In the genomic region with DNA sequence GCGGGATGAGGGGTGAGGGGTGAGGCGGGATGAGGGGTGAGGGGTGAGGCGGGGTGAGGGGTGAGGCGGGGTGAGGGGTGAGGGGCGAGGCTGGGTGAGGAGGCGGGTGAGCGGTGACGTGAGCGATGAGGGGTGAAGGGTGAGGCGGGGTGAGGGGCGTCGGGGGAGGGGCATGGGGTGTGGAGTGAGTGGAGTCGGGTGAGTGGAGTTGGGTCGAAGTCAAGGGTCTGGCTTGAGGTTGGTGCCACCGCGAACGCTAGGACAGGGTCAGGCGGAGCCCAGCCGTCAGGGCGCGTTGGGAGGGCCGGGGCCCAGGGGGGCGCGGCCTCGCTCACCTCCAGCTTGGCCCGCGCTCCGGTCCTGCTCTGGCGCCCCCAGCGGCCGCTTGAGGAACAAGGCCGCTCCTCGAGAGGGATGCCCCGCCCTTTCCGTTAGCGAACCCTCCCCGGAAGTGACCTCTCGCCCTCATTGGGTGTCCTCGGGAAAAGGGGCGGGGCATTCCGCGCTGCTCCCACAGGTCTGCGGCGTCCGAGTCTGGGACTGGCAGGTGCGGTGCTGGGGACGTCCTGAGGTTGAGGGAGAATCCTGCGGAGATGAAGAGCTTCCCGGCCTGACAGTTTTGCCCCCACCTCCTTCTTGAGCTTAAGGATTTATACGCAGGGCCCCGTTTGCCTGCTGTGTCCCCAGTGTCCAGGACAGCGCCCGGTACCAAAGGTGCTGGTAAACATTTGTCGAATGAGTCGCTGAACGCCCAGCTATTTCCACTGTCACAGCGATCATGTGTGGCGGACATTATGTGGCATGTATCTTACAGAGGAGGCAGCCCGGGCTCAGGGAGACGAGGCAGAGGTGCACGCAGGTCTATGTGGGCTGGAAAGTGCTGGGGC, we compare ENCODE assay signal across 7 cellular contexts. TPM values are rescaled to one million over a fixed set of nuclear protein-coding genes. Genes with fewer than 3 reads are reported as not detected.
DNase-seq lines count a peak whose midpoint lies in the region; ATAC-seq and TF ChIP-seq lines count a peak whose summit lies in the region.

A gene with protein sequence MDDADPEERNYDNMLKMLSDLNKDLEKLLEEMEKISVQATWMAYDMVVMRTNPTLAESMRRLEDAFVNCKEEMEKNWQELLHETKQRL (minus strand): TSS at position 397 of the 887 bp plus-strand sequence. CDS start 6,514 bp downstream, outside the sequence.

- H3K9me3 ChIP-seq in T-helper 17 cell (ENCODE audit: control insufficient read depth, low read length, poor library complexity, severe bottlenecking), result no peaks in the 10 kb centered on the region
- no peaks in the 10 kb centered on the region for H3K9me3 ChIP-seq in ascending aorta

- H3K27ac ChIP-seq in ascending aorta, result no peak within 1 kb of the TSS

- peak within 1 kb of the TSS; percentile 93 for H3K4me3 Mint-ChIP-seq in T-helper 17 cell

- H3K27ac Mint-ChIP-seq in T-helper 17 cell, result peak within 1 kb of the TSS; percentile 74

- peak; percentile 91 to 99 (median 98) for TF ChIP-seq CTCF in ascending aorta (IDR thresholded peaks at IDR 0.05)

- H3K4me1 ChIP-seq in ascending aorta, result peaks cover 0 to 8% of the 10 kb centered on the region in 2 donors

- no peaks in the 10 kb centered on the region for H3K27me3 Mint-ChIP-seq in T-helper 17 cell

- peak; percentile 93 for DNase-seq in NCI-H1694 treated with DMSO at 0.1 percent for 48 hours (lab: John Stamatoyannopoulos, UW)
- DNase-seq in T-helper 17 cell, result peak; percentile 96 to 99 (median 98)
- peak; percentile 87 to 97 for DNase-seq in ascending aorta (ENCODE audit: low spot score in 2 of 2)
- DNase-seq in hepatic stellate cell (ENCODE audit: low spot score), result peak; percentile 89
- peak; percentile 80 for DNase-seq in renal cortical epithelial cell (ENCODE audit: low read depth)

- H3K36me3 ChIP-seq in ascending aorta, result no peaks in the 10 kb centered on the region

- TF ChIP-seq POLR2A in GM15510 (IDR thresholded peaks at IDR 0.05; ENCODE audit: borderline replicate concordance, extremely low read depth, insufficient read length), result peak; percentile 76

- ATAC-seq in HG02885 (IDR thresholded peaks at IDR 0.05; ENCODE audit: poor library complexity, unreplicated experiment) (peak; percentile 97), T-helper 17 cell (peak; percentile 98)

- H3K4me1 Mint-ChIP-seq in T-helper 17 cell, result peaks cover 31% of the 10 kb centered on the region

- H3K4me3 ChIP-seq in ascending aorta, result peak within 1 kb of the TSS; percentile 66 to 70

- no peaks in the 10 kb centered on the region for H3K27me3 ChIP-seq in ascending aorta

- no peaks in the 10 kb centered on the region for H3K36me3 Mint-ChIP-seq in T-helper 17 cell (ENCODE audit: low read depth)

- intact Hi-C loops in ascending aorta (cut with DNase I), result loop anchor here (1.0 to 5.0 kb wide), 3 partner anchors 20 to 55 kb away; a partner anchor contains a TSS

RNA-seq across cellular contexts. Expression of the gene that starts here (rescaled TPM):
- total RNA-seq in T-helper 17 cell (not detected), ascending aorta (not detected), renal cortical epithelial cell (not detected in 2 replicates)

Comparison
In these comparisons a context has a peak if more than half of its experiments do, and no peak if none do; other contexts are left out.
1. Peak in DNase-seq and ATAC-seq in T-helper 17 cell; RNA of the gene not detected or under 1 TPM.
2. Peak in DNase-seq and H3K4me3 ChIP-seq in ascending aorta; RNA of the gene not detected or under 1 TPM.
3. Peak in DNase-seq in renal cortical epithelial cell; RNA of the gene not detected or under 1 TPM.